1 cellular context compared by ENCODE assay signal in genomic region chr20:58188496-58188895, GRCh38.
TF ChIP-seq lines count a peak whose summit lies in the region.

No MANE protein-coding gene starts in this region.

TF ChIP-seq in HCT116, 20 proteins besides CTCF, POLR2A, EP300 and RAD21 (continued from another document):
- TF ChIP-seq, protein P1, sequence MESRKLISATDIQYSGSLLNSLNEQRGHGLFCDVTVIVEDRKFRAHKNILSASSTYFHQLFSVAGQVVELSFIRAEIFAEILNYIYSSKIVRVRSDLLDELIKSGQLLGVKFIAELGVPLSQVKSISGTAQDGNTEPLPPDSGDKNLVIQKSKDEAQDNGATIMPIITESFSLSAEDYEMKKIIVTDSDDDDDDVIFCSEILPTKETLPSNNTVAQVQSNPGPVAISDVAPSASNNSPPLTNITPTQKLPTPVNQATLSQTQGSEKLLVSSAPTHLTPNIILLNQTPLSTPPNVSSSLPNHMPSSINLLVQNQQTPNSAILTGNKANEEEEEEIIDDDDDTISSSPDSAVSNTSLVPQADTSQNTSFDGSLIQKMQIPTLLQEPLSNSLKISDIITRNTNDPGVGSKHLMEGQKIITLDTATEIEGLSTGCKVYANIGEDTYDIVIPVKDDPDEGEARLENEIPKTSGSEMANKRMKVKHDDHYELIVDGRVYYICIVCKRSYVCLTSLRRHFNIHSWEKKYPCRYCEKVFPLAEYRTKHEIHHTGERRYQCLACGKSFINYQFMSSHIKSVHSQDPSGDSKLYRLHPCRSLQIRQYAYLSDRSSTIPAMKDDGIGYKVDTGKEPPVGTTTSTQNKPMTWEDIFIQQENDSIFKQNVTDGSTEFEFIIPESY (IDR thresholded peaks at IDR 0.05; ENCODE audit: extremely low read depth, insufficient replicate concordance, low read length): no peak
- TF ChIP-seq EZH2 (IDR thresholded peaks at IDR 0.05) (no peak), POLR2AphosphoS5 (IDR thresholded peaks at IDR 0.05; ENCODE audit: low read depth, low read length) (no peak), EZH2phosphoT487 (IDR thresholded peaks at IDR 0.05; ENCODE audit: borderline replicate concordance) (no peak), SP1 (IDR thresholded peaks at IDR 0.05; ENCODE audit: low read depth) (no peak), YY1 (IDR thresholded peaks at IDR 0.05; ENCODE audit: extremely low read depth, insufficient replicate concordance, low read depth, low read length) (no peak), ZFX (IDR thresholded peaks at IDR 0.05) (no peak), SIN3A (IDR thresholded peaks at IDR 0.05; ENCODE audit: low read depth) (no peak), CBX3 (IDR thresholded peaks at IDR 0.05; ENCODE audit: low read depth) (no peak), TCF7L2 (IDR thresholded peaks at IDR 0.05; ENCODE audit: borderline replicate concordance, extremely low read depth, insufficient read depth, insufficient read length) (no peak), FOSL1 (IDR thresholded peaks at IDR 0.05; ENCODE audit: low read depth) (no peak), CEBPB (IDR thresholded peaks at IDR 0.05; ENCODE audit: low read depth) (no peak)
- TF ChIP-seq, protein P2, sequence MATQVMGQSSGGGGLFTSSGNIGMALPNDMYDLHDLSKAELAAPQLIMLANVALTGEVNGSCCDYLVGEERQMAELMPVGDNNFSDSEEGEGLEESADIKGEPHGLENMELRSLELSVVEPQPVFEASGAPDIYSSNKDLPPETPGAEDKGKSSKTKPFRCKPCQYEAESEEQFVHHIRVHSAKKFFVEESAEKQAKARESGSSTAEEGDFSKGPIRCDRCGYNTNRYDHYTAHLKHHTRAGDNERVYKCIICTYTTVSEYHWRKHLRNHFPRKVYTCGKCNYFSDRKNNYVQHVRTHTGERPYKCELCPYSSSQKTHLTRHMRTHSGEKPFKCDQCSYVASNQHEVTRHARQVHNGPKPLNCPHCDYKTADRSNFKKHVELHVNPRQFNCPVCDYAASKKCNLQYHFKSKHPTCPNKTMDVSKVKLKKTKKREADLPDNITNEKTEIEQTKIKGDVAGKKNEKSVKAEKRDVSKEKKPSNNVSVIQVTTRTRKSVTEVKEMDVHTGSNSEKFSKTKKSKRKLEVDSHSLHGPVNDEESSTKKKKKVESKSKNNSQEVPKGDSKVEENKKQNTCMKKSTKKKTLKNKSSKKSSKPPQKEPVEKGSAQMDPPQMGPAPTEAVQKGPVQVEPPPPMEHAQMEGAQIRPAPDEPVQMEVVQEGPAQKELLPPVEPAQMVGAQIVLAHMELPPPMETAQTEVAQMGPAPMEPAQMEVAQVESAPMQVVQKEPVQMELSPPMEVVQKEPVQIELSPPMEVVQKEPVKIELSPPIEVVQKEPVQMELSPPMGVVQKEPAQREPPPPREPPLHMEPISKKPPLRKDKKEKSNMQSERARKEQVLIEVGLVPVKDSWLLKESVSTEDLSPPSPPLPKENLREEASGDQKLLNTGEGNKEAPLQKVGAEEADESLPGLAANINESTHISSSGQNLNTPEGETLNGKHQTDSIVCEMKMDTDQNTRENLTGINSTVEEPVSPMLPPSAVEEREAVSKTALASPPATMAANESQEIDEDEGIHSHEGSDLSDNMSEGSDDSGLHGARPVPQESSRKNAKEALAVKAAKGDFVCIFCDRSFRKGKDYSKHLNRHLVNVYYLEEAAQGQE (IDR thresholded peaks at IDR 0.05; ENCODE audit: low read depth): no peak
